ENCODE assay signal across 1 cellular context in the genomic region with DNA sequence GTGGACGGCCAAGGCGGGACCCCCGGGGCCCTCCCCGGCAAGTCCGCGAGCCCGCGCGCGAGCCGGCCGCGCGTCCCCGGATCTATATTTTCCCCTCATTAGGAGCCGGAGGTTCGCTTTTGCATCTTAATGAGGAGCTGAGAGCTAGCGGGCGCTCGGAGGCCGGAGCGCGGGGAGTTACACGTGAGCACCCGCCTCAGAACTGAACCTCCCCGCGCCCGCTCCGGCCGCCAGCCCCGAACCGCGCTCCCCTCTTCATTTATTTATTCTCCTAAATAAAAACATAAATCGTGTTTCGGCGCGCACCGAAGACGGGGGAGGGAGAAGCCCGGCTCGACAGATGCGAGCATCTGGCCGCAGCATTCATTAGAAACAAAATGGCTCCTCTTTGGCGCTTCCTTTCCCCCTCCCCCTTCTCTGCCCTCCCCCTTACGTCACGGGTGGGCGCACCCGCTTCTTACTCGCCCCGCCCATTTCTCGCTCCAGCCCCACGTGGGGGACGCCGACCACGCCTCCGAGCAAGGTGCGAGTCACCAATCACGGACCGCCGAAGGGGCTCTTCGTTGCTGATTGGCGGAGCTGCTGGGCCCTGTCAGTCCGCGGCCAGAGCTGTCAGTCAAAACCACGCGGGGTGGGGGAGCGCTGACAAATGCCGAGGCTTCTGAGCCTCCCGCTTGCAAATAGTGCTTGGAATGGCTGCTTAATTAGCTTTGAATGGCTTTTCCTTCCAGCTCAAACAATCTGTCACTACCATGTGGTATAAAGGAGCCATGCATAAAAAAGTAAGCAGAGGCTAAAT.
TF ChIP-seq lines count a peak whose summit lies in the region.

No MANE protein-coding gene starts in this region.

TF ChIP-seq in GM23338, 12 proteins besides CTCF, POLR2A, EP300 and RAD21:
- TF ChIP-seq, protein P1, sequence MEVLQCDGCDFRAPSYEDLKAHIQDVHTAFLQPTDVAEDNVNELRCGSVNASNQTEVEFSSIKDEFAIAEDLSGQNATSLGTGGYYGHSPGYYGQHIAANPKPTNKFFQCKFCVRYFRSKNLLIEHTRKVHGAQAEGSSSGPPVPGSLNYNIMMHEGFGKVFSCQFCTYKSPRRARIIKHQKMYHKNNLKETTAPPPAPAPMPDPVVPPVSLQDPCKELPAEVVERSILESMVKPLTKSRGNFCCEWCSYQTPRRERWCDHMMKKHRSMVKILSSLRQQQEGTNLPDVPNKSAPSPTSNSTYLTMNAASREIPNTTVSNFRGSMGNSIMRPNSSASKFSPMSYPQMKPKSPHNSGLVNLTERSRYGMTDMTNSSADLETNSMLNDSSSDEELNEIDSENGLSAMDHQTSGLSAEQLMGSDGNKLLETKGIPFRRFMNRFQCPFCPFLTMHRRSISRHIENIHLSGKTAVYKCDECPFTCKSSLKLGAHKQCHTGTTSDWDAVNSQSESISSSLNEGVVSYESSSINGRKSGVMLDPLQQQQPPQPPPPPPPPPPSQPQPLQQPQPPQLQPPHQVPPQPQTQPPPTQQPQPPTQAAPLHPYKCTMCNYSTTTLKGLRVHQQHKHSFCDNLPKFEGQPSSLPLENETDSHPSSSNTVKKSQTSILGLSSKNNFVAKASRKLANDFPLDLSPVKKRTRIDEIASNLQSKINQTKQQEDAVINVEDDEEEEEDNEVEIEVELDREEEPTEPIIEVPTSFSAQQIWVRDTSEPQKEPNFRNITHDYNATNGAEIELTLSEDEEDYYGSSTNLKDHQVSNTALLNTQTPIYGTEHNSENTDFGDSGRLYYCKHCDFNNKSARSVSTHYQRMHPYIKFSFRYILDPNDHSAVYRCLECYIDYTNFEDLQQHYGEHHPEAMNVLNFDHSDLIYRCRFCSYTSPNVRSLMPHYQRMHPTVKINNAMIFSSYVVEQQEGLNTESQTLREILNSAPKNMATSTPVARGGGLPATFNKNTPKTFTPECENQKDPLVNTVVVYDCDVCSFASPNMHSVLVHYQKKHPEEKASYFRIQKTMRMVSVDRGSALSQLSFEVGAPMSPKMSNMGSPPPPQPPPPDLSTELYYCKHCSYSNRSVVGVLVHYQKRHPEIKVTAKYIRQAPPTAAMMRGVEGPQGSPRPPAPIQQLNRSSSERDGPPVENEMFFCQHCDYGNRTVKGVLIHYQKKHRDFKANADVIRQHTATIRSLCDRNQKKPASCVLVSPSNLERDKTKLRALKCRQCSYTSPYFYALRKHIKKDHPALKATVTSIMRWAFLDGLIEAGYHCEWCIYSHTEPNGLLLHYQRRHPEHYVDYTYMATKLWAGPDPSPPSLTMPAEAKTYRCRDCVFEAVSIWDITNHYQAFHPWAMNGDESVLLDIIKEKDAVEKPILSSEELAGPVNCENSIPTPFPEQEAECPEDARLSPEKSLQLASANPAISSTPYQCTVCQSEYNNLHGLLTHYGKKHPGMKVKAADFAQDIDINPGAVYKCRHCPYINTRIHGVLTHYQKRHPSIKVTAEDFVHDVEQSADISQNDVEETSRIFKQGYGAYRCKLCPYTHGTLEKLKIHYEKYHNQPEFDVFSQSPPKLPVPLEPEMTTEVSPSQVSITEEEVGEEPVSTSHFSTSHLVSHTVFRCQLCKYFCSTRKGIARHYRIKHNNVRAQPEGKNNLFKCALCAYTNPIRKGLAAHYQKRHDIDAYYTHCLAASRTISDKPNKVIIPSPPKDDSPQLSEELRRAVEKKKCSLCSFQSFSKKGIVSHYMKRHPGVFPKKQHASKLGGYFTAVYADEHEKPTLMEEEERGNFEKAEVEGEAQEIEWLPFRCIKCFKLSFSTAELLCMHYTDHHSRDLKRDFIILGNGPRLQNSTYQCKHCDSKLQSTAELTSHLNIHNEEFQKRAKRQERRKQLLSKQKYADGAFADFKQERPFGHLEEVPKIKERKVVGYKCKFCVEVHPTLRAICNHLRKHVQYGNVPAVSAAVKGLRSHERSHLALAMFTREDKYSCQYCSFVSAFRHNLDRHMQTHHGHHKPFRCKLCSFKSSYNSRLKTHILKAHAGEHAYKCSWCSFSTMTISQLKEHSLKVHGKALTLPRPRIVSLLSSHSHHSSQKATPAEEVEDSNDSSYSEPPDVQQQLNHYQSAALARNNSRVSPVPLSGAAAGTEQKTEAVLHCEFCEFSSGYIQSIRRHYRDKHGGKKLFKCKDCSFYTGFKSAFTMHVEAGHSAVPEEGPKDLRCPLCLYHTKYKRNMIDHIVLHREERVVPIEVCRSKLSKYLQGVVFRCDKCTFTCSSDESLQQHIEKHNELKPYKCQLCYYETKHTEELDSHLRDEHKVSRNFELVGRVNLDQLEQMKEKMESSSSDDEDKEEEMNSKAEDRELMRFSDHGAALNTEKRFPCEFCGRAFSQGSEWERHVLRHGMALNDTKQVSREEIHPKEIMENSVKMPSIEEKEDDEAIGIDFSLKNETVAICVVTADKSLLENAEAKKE (CRISPR knock-in tag; IDR thresholded peaks at IDR 0.05), result no peak
- TF ChIP-seq ZNF114 (CRISPR knock-in tag; IDR thresholded peaks at IDR 0.05) (no peak), JUNB (IDR thresholded peaks at IDR 0.05; ENCODE audit: unreplicated experiment) (no peak), POLR2AphosphoS5 (IDR thresholded peaks at IDR 0.05; ENCODE audit: low read depth) (peak; percentile 73), EZH2phosphoT487 (IDR thresholded peaks at IDR 0.05; ENCODE audit: unreplicated experiment) (no peak), CREB1 (CRISPR knock-in tag; IDR thresholded peaks at IDR 0.05; ENCODE audit: low read depth) (peak; percentile 86), NANOG (IDR thresholded peaks at IDR 0.05; ENCODE audit: borderline replicate concordance) (peak; percentile 47; the same call in 1 of the 2 replicates), EZH2 (IDR thresholded peaks at IDR 0.05; ENCODE audit: low read depth, unreplicated experiment) (no peak), STAT1 (IDR thresholded peaks at IDR 0.05; ENCODE audit: unreplicated experiment) (no peak), ZNF331 (CRISPR knock-in tag; IDR thresholded peaks at IDR 0.05; ENCODE audit: low read depth) (no peak)
- TF ChIP-seq, protein P2, sequence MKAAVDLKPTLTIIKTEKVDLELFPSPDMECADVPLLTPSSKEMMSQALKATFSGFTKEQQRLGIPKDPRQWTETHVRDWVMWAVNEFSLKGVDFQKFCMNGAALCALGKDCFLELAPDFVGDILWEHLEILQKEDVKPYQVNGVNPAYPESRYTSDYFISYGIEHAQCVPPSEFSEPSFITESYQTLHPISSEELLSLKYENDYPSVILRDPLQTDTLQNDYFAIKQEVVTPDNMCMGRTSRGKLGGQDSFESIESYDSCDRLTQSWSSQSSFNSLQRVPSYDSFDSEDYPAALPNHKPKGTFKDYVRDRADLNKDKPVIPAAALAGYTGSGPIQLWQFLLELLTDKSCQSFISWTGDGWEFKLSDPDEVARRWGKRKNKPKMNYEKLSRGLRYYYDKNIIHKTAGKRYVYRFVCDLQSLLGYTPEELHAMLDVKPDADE (IDR thresholded peaks at IDR 0.05), result no peak
- TF ChIP-seq, protein P3, sequence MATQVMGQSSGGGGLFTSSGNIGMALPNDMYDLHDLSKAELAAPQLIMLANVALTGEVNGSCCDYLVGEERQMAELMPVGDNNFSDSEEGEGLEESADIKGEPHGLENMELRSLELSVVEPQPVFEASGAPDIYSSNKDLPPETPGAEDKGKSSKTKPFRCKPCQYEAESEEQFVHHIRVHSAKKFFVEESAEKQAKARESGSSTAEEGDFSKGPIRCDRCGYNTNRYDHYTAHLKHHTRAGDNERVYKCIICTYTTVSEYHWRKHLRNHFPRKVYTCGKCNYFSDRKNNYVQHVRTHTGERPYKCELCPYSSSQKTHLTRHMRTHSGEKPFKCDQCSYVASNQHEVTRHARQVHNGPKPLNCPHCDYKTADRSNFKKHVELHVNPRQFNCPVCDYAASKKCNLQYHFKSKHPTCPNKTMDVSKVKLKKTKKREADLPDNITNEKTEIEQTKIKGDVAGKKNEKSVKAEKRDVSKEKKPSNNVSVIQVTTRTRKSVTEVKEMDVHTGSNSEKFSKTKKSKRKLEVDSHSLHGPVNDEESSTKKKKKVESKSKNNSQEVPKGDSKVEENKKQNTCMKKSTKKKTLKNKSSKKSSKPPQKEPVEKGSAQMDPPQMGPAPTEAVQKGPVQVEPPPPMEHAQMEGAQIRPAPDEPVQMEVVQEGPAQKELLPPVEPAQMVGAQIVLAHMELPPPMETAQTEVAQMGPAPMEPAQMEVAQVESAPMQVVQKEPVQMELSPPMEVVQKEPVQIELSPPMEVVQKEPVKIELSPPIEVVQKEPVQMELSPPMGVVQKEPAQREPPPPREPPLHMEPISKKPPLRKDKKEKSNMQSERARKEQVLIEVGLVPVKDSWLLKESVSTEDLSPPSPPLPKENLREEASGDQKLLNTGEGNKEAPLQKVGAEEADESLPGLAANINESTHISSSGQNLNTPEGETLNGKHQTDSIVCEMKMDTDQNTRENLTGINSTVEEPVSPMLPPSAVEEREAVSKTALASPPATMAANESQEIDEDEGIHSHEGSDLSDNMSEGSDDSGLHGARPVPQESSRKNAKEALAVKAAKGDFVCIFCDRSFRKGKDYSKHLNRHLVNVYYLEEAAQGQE (IDR thresholded peaks at IDR 0.05; ENCODE audit: unreplicated experiment), result no peak
